In the genomic region with DNA sequence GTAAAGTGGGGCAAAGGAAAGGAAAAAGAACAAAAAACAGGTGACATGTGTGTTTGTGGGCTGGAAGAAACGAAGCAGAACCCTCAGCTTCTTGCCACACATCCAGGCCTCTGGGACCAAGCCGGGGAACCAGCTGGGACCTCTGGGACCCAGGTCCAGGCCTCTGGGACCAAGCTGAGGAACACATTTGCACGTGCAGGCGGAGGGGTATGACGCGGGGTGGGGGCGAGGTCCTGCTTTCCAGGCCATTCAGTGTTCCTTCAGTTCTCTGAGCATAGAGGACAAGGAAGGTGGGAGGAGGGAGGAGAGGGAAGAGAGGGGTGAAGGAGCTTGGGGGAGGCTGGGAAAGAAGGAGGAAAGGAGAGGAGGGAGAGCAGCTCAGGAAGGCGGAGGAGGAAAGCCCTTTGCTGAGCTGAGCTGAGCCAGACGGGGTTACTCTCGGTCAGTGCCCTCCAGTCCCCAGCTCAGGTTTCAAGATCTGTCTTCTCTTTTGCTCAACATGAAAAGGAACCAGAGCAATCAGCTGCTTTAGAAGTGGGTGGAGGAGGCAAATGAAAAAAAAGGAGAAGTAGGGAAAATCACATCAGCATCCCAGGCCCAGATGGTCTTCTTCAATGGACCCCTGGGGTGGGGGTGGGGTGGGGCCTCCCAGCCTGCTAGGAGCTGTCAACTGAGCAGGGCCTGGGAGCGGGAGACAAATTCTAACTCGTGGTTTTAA, we compare ENCODE assay signal across 9 cellular contexts. TPM values are rescaled to one million over a fixed set of nuclear protein-coding genes. Genes with fewer than 3 reads are reported as not detected.
DNase-seq lines count a peak whose midpoint lies in the region; ATAC-seq, FAIRE-seq and TF ChIP-seq lines count a peak whose summit lies in the region.
"Had no signal": no experiment of that assay in that cellular context is flagged by ENCODE, and none has a peak within 500 bp of the region (broad histone marks: within the 10 kb centered on the region; RNA-seq: fewer than 3 reads in every experiment).

No MANE protein-coding gene starts in this region.

- no peak overlapping the region for H2AFZ ChIP-seq in PC-3 (ENCODE audit: low read length)

- intact Hi-C loops in PC-3 (cut with micrococcal nuclease) = no loop called here

- peak overlapping the region; percentile 30; the same call in 1 of the 2 replicates for H3K4me2 ChIP-seq in PC-3 (ENCODE audit: low read length)

- peaks cover 5% of the 10 kb centered on the region for H3F3A ChIP-seq in PC-3 (ENCODE audit: low read length, unreplicated experiment)

- TF ChIP-seq CTCF in PC-3 (conservative IDR thresholded peaks at IDR 0.05; ENCODE audit: low read depth, low read length) (no peak), BE2C (IDR thresholded peaks at IDR 0.05; ENCODE audit: low read depth, low read length) (no peak)

- ATAC-seq in GM19467 (IDR thresholded peaks at IDR 0.05; ENCODE audit: unreplicated experiment) = peak; percentile 92
- peak; percentile 63 for ATAC-seq in HG03457 (IDR thresholded peaks at IDR 0.05; ENCODE audit: unreplicated experiment)
- ATAC-seq in PC-3 = peak; percentile 81
- ATAC-seq in activated CD4-positive, CD25-positive, alpha-beta regulatory T cell treated with anti-CD3 and anti-CD28 coated beads, Interleukin-2, amount 50 U/mL, for 24 hours = no peak
- ATAC-seq: HCT116 had no signal

- H3K9me3 ChIP-seq in PC-3 (ENCODE audit: low read length) = no peaks in the 10 kb centered on the region
- no peaks in the 10 kb centered on the region for H3K9me3 ChIP-seq in mucosa of rectum (ENCODE audit: control insufficient read depth in 2 of 2, low read length in 2 of 2)
- H3K9me3 ChIP-seq in BE2C = no peaks in the 10 kb centered on the region

- H3K4me3 ChIP-seq in PC-3 (ENCODE audit: low read length) (no peak overlapping the region), mucosa of rectum (ENCODE audit: low read length in 2 of 2) (no peak overlapping the region), BE2C (ENCODE audit: low read depth, low read length) (no peak overlapping the region)

- H3K79me2 ChIP-seq in PC-3 (ENCODE audit: low read length) = no peaks in the 10 kb centered on the region

- H3K9ac ChIP-seq in PC-3 (ENCODE audit: low read length) (peak overlapping the region; percentile 37; the same call in 1 of the 2 replicates), mucosa of rectum (ENCODE audit: low read depth in 1 of 2, low read length in 2 of 2) (no peak overlapping the region)

- H4K20me1 ChIP-seq in PC-3 (ENCODE audit: low read length) = no peaks in the 10 kb centered on the region

- BruUV-seq in PC-3 (replicated peaks; lab: Mats Ljungman, UMichigan) = no TSS peak

- H3K27me3 ChIP-seq in PC-3 (ENCODE audit: low read length) = no peaks in the 10 kb centered on the region
- H3K27me3 ChIP-seq in mucosa of rectum (ENCODE audit: control insufficient read depth in 2 of 2, insufficient read depth in 2 of 2, low read length in 2 of 2) = no peaks in the 10 kb centered on the region
- H3K27me3 ChIP-seq in BE2C = no peaks in the 10 kb centered on the region

- H3K27ac ChIP-seq in PC-3 (ENCODE audit: low read length) (peak overlapping the region; percentile 48; the same call in 1 of the 2 replicates), mucosa of rectum (ENCODE audit: low read depth in 2 of 2, low read length in 2 of 2) (peak overlapping the region; percentile 63 to 69)

- peak; percentile 78 for FAIRE-seq in endometrium (lab: Jason Lieb, UNC)

- H3K9me2 ChIP-seq in PC-3 (replicated peaks; ENCODE audit: low read length) = no peaks in the 10 kb centered on the region

- H3K36me3 ChIP-seq in PC-3 (ENCODE audit: low read depth, low read length) = no peaks in the 10 kb centered on the region
- peaks cover 5 to 12% of the 10 kb centered on the region in 2 donors for H3K36me3 ChIP-seq in mucosa of rectum (ENCODE audit: control insufficient read depth in 2 of 2, insufficient read depth in 2 of 2, low read length in 2 of 2)
- no peaks in the 10 kb centered on the region for H3K36me3 ChIP-seq in BE2C

- POLR2A ChIA-PET in PC-3 (lab: Charles Lee; ENCODE audit: unreplicated experiment) = interaction anchor here (0.6 kb wide), 1 partner anchor 15 kb away, joined by 3 read pairs; no protein-coding TSS in a partner anchor

- H3K4me1 ChIP-seq in PC-3 (ENCODE audit: insufficient read depth, low read length) (peaks cover 54% of the 10 kb centered on the region), mucosa of rectum (ENCODE audit: control insufficient read depth in 2 of 2, insufficient read depth in 2 of 2, low read length in 2 of 2) (peaks cover 15 to 17% of the 10 kb centered on the region in 2 donors), BE2C (no peaks in the 10 kb centered on the region)

- DNase-seq in C1 segment of cervical spinal cord (lab: John Stamatoyannopoulos, UW) (peak in 9 of 14 donors; percentile 21 to 58 (median 48)), PC-3 (peak; percentile 60), BE2C (no peak)

- CTCF ChIA-PET in PC-3 (lab: Charles Lee) = interaction anchor here (0.7 kb wide), 1 partner anchor 30 kb away, joined by 4 read pairs; no protein-coding TSS in a partner anchor

RNA-seq across cellular contexts. Expression of a gene that starts 59.1 kb away (rescaled TPM):
- total RNA-seq in PC-3 (2014; rRNA removed) = 2.3 and 2.5 TPM in 2 replicates
- polyA plus RNA-seq in BE2C (2012; ENCODE audit: insufficient read depth, insufficient read length, low read depth) = 1.6 TPM

Comparison
In these comparisons a context has a peak if more than half of its experiments do, and no peak if none do; other contexts are left out.
1. ATAC-seq: peak in GM19467 (single experiment), HG03457 (single experiment) and PC-3 (single experiment); none in activated CD4-positive, CD25-positive, alpha-beta regulatory T cell treated with anti-CD3 and anti-CD28 coated beads, Interleukin-2, amount 50 U/mL, for 24 hours (0 of 2).